29 cellular contexts compared by ENCODE assay signal in the genomic region with DNA sequence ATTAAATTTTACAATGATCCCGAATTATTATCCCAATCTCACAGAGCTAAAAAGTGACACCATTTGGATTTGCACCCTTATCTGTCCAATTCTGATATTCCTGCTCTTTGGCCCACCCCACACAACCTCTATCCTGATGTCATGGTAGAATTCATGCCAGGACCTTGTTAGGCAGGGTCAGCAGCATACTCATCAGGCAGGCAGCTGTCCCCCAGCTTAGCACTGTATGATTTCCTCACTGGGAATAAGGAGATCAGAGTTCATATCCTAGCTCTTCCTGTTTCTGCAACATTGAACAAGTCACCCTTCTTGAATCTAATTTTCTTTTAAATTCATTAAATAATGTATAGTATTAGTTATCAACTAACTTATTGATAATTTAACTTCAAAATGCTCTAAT. TPM values are rescaled to one million over a fixed set of nuclear protein-coding genes. Genes with fewer than 3 reads are reported as not detected.
"Had no signal": no experiment of that assay in that cellular context is flagged by ENCODE, and none has a peak within 500 bp of the region (broad histone marks: within the 10 kb centered on the region; RNA-seq: fewer than 3 reads in every experiment).

No MANE protein-coding gene starts in this region.

- H3K36me3 ChIP-seq: esophagus muscularis mucosa, gastrocnemius medialis had no signal

- DNase-seq: activated CD4-positive, alpha-beta T cell treated with anti-CD3 and anti-CD28 coated beads for 48 hours; activated CD4-positive, alpha-beta T cell treated with anti-CD3 and anti-CD28 coated beads, Interleukin-2, amount 50 U/mL, for 1 hour; activated CD4-positive, alpha-beta T cell treated with anti-CD3 and anti-CD28 coated beads, Interleukin-2, amount 50 U/mL, for 48 hours; activated CD8-positive, alpha-beta memory T cell treated with anti-CD3 and anti-CD28 coated beads for 24 hours; activated CD8-positive, alpha-beta T cell treated with anti-CD3 and anti-CD28 coated beads for 36 hours; activated effector memory CD4-positive, alpha-beta T cell treated with Interleukin-2 at 50 U/mL for 16 hours; activated gamma-delta T cell treated with Interleukin-2 at 50 U/mL for 16 hours; activated naive CD4-positive, alpha-beta T cell treated with anti-CD3 and anti-CD28 coated beads, Interleukin-2, amount 50 U/mL, for 16 hours; activated naive CD4-positive, alpha-beta T cell treated with Interleukin-2 at 50 U/mL for 16 hours; activated T-cell treated with anti-CD3 and anti-CD28 coated beads, Interleukin-2, amount 50 U/mL, for 4 hours; amniotic stem cell; anterior cingulate cortex; body of pancreas; cortex of kidney; dermis blood vessel endothelial cell; effector CD4-positive, alpha-beta T cell; effector memory CD8-positive, alpha-beta T cell; erythroblast; foreskin keratinocyte; gastrocnemius medialis; glutamatergic neuron; T-helper 2 cell had no signal

- FAIRE-seq: colon, TTC549 had no signal

- H3K9me3 ChIP-seq: body of pancreas, esophagus muscularis mucosa, gastrocnemius medialis had no signal

- H3K4me1 ChIP-seq: body of pancreas, esophagus muscularis mucosa, foreskin keratinocyte, gastrocnemius medialis had no signal

- ATAC-seq: activated CD4-positive, CD25-positive, alpha-beta regulatory T cell treated with anti-CD3 and anti-CD28 coated beads, Interleukin-2, amount 50 U/mL, for 24 hours; activated CD8-positive, alpha-beta T cell treated with anti-CD3 and anti-CD28 coated beads for 36 hours; activated T-cell treated with anti-CD3 and anti-CD28 coated beads, Interleukin-2, amount 50 U/mL, for 4 hours; activated T-helper 17 cell treated with anti-CD3 and anti-CD28 coated beads, Interleukin-2, amount 50 U/mL, for 72 hours; body of pancreas; effector memory CD8-positive, alpha-beta T cell; foreskin keratinocyte; gastrocnemius medialis; WTC11 had no signal

- H3K27ac ChIP-seq: body of pancreas, esophagus muscularis mucosa, foreskin keratinocyte, gastrocnemius medialis, VCaP had no signal

- H3K27me3 ChIP-seq: body of pancreas, esophagus muscularis mucosa had no signal

- H3K4me3 ChIP-seq: body of pancreas, esophagus muscularis mucosa, gastrocnemius medialis had no signal

RNA-seq across cellular contexts. Expression of gene C3orf80, which starts 12.0 kb away (rescaled TPM):
- total RNA-seq: dermis blood vessel endothelial cell, foreskin keratinocyte had no signal
- polyA plus RNA-seq: foreskin keratinocyte had no signal
